8 cellular contexts compared by ENCODE assay signal in genomic region chr17:45277216-45277849, GRCh38. TPM values are rescaled to one million over a fixed set of nuclear protein-coding genes. Genes with fewer than 3 reads are reported as not detected.
DNase-seq lines count a peak whose midpoint lies in the region; ATAC-seq and TF ChIP-seq lines count a peak whose summit lies in the region.

No MANE protein-coding gene starts in this region.

- DNase-seq in D341Med (ENCODE audit: low spot score) = peak; percentile 87
- DNase-seq in OCI-LY7 (ENCODE audit: low spot score) = peak; percentile 92
- peak; percentile 92 for DNase-seq in activated CD8-positive, alpha-beta memory T cell treated with anti-CD3 and anti-CD28 coated beads, Interleukin-2, amount 50 U/mL, for 48 hours
- DNase-seq in epithelial cell of prostate (ENCODE audit: low read depth, low spot score) = peak; percentile 59
- DNase-seq in stimulated activated CD8-positive, alpha-beta memory T cell treated with anti-CD3 and anti-CD28 coated beads, Interleukin-4, amount 100 ng/mL, for 24 hours (ENCODE audit: low read depth) = peak; percentile 79

- no TSS peak for BruUV-seq in OCI-LY7 (replicated peaks; lab: Mats Ljungman, UMichigan)

- H3K4me2 ChIP-seq in KMS-11 (peak overlapping the region; percentile 31), OCI-LY7 (ENCODE audit: low read length) (no peak overlapping the region)

- ATAC-seq in HG02623 (IDR thresholded peaks at IDR 0.05; ENCODE audit: unreplicated experiment) = no peak

- peak overlapping the region; percentile 32; the same call in 1 of the 2 replicates for H3K27ac ChIP-seq in KMS-11
- H3K27ac ChIP-seq in OCI-LY7 (ENCODE audit: low read depth, low read length, poor library complexity, severe bottlenecking) = no peak overlapping the region
- no peak overlapping the region for H3K27ac ChIP-seq in epithelial cell of prostate
- peak overlapping the region; percentile 77 for H3K27ac ChIP-seq in muscle layer of colon (ENCODE audit: low read depth, low read length)

- H2AFZ ChIP-seq in KMS-11 (ENCODE audit: low read depth) (no peak overlapping the region), OCI-LY7 (ENCODE audit: low read length) (no peak overlapping the region)

- H3K9ac ChIP-seq in KMS-11 (no peak overlapping the region), muscle layer of colon (ENCODE audit: low read length) (peak overlapping the region; percentile 12)

- no peaks in the 10 kb centered on the region for H3K9me3 ChIP-seq in OCI-LY7 (ENCODE audit: low read length)
- no peaks in the 10 kb centered on the region for H3K9me3 ChIP-seq in muscle layer of colon (ENCODE audit: low read length)

- H3K4me3 ChIP-seq in KMS-11 (IDR thresholded peaks at IDR 0.05; ENCODE audit: insufficient read depth, low read depth, low read length) (no peak overlapping the region), OCI-LY7 (ENCODE audit: low read depth, low read length, poor library complexity, severe bottlenecking) (no peak overlapping the region), muscle layer of colon (ENCODE audit: low read depth in 1 of 2, low read length in 2 of 2) (peak overlapping the region in 1 of 2 donors; percentile 33)

- H3K79me2 ChIP-seq in KMS-11 (ENCODE audit: insufficient read depth, low read depth) (no peaks in the 10 kb centered on the region), OCI-LY7 (ENCODE audit: insufficient read depth, low read depth, low read length) (no peaks in the 10 kb centered on the region)

- H3K36me3 ChIP-seq in KMS-11 (ENCODE audit: insufficient read depth) = no peaks in the 10 kb centered on the region
- peaks cover 29% of the 10 kb centered on the region for H3K36me3 ChIP-seq in OCI-LY7 (ENCODE audit: insufficient read depth, low read length)
- peaks cover 38% of the 10 kb centered on the region for H3K36me3 ChIP-seq in muscle layer of colon (ENCODE audit: insufficient read depth, low read length)

- peak; percentile 88 for TF ChIP-seq CTCF in KMS-11 (conservative IDR thresholded peaks at IDR 0.05; ENCODE audit: low read depth, low read length)
- peak; percentile 88 for TF ChIP-seq CTCF in OCI-LY7 (conservative IDR thresholded peaks at IDR 0.05; ENCODE audit: low read length)

- POLR2A ChIA-PET in OCI-LY7 (lab: Charles Lee) = interaction anchor here (0.6 to 1.1 kb wide), 3 partner anchors 25 to 421 kb away, joined by 3 to 6 read pairs (median 3); no protein-coding TSS in a partner anchor

- no peaks in the 10 kb centered on the region for H4K20me1 ChIP-seq in KMS-11 (ENCODE audit: insufficient read depth)
- H4K20me1 ChIP-seq in OCI-LY7 (ENCODE audit: insufficient read depth, low read length) = no peaks in the 10 kb centered on the region

- H3K4me1 ChIP-seq in KMS-11 (ENCODE audit: low read depth, poor library complexity, severe bottlenecking) (peaks cover 13% of the 10 kb centered on the region), OCI-LY7 (ENCODE audit: insufficient read depth, low read length, poor library complexity, severe bottlenecking) (no peaks in the 10 kb centered on the region), muscle layer of colon (ENCODE audit: insufficient read depth, low read length) (peaks cover 29% of the 10 kb centered on the region)

- CTCF ChIA-PET in OCI-LY7 (lab: Charles Lee; ENCODE audit: unreplicated experiment) = interaction anchor here (0.6 to 2.2 kb wide), 6 partner anchors 31 to 108 kb away, joined by 3 to 11 read pairs (median 7); partner anchors contain the start of gene MAP3K14

- no peaks in the 10 kb centered on the region for H3K27me3 ChIP-seq in KMS-11 (ENCODE audit: insufficient read depth, low read depth)
- H3K27me3 ChIP-seq in muscle layer of colon (ENCODE audit: control insufficient read depth in 1 of 2, insufficient read depth in 2 of 2, low read length in 2 of 2) = no peaks in the 10 kb centered on the region

- no peaks in the 10 kb centered on the region for H3K9me2 ChIP-seq in OCI-LY7 (ENCODE audit: insufficient read depth, low read length)

- intact Hi-C loops in OCI-LY7 (cut with micrococcal nuclease; ENCODE audit: unreplicated experiment) = loop anchor here (1.0 kb wide), 2 partner anchors 40 to 108 kb away; partner anchors contain the start of gene MAP3K14

RNA-seq across cellular contexts. Expression of gene SPATA32, which starts 15.4 kb away (rescaled TPM):
- total RNA-seq in OCI-LY7 (2014; rRNA removed; shearing (Covaris generic)) = 0.41 TPM in 1 of 2 replicates, not detected in the other
- total RNA-seq in OCI-LY7 (2022) = 0.18 TPM in 1 of 2 replicates, not detected in the other

RNA-seq across cellular contexts. Expression of gene MAP3K14, which starts 39.5 kb away (rescaled TPM):
- total RNA-seq in OCI-LY7 (2014; rRNA removed; shearing (Covaris generic)) = 7.1 and 12.3 TPM in 2 replicates
- total RNA-seq in OCI-LY7 (2022) = 21.2 and 22.8 TPM in 2 replicates

RNA-seq across cellular contexts. Expression of gene FMNL1, which starts 55.6 kb away (rescaled TPM):
- total RNA-seq in OCI-LY7 (2014; rRNA removed; shearing (Covaris generic)) = 44.8 and 55.1 TPM in 2 replicates
- total RNA-seq in OCI-LY7 (2022) = 133 and 159 TPM in 2 replicates

Comparison
In these comparisons a context has a peak if more than half of its experiments do, and no peak if none do; other contexts are left out.
1. H3K27ac ChIP-seq: peak in KMS-11 (single experiment) and muscle layer of colon (single experiment); none in OCI-LY7 (single experiment) and epithelial cell of prostate (single experiment).
2. Peak in every context shown above with its lines, with median percentiles within 50 percentile points of each other: DNase-seq.